30 cellular contexts compared by ENCODE assay signal in genomic region chr7:150881189-150881588, GRCh38. TPM values are rescaled to one million over a fixed set of nuclear protein-coding genes. Genes with fewer than 3 reads are reported as not detected.
"Had no signal": no experiment of that assay in that cellular context is flagged by ENCODE, and none has a peak within 500 bp of the region (broad histone marks: within the 10 kb centered on the region; RNA-seq: fewer than 3 reads in every experiment).

No MANE protein-coding gene starts in this region.

- H3K9me3 ChIP-seq: testis, thyroid gland had no signal

- ATAC-seq: stimulated activated effector memory CD8-positive, alpha-beta T cell treated with anti-CD3 and anti-CD28 coated beads, Interleukin-12 subunit alpha, Interleukin-12 subunit beta, amount 100 ng/mL, for 72 hours; stimulated activated memory B cell treated with anti-CD40 and anti-IgM and Interleukin-4, amounts not matched to agents 10 μg/mL and 1 μg/mL and 100 μg/mL, for 72 hours; stimulated activated naive B cell treated with anti-CD40 and anti-IgM and Interleukin-4, amounts not matched to agents 10 μg/mL and 1 μg/mL and 100 μg/mL, for 72 hours; stimulated activated naive CD8-positive, alpha-beta T cell treated with anti-CD3 and anti-CD28 coated beads, Interleukin-15, amount 100 ng/mL, for 72 hours; stimulated activated naive CD8-positive, alpha-beta T cell treated with anti-CD3 and anti-CD28 coated beads, Interleukin-15, Interleukin-2, amounts not matched to agents 100 U/mL and 50 U/mL, for 24 hours; upper lobe of right lung had no signal

- H3K27ac ChIP-seq: stomach, testis, thoracic aorta, thyroid gland, tibial artery, tibial nerve, transverse colon, upper lobe of left lung, upper lobe of right lung, uterus, vagina had no signal

- H3K4me3 ChIP-seq: stomach, testis, thoracic aorta, thyroid gland, tibial artery, tibial nerve, transverse colon, upper lobe of left lung, upper lobe of right lung, uterus, vagina had no signal

- H3K4me3 Mint-ChIP-seq: stimulated activated effector memory CD8-positive, alpha-beta T cell treated with anti-CD3 and anti-CD28 coated beads, Interleukin-12 subunit alpha, Interleukin-12 subunit beta, amount 100 ng/mL, for 72 hours; stimulated activated memory B cell treated with anti-CD40 and anti-IgM and Interleukin-4, amounts not matched to agents 10 μg/mL and 1 μg/mL and 100 μg/mL, for 72 hours; stimulated activated naive B cell treated with anti-CD40 and anti-IgM and Interleukin-4, amounts not matched to agents 10 μg/mL and 1 μg/mL and 100 μg/mL, for 72 hours; stimulated activated naive CD8-positive, alpha-beta T cell treated with anti-CD3 and anti-CD28 coated beads, Interleukin-15, amount 100 ng/mL, for 72 hours; stimulated activated naive CD8-positive, alpha-beta T cell treated with anti-CD3 and anti-CD28 coated beads, Interleukin-15, Interleukin-2, amounts not matched to agents 100 ng/mL and 50 ng/mL, for 24 hours; type B pancreatic cell had no signal

- H3K27me3 Mint-ChIP-seq: stimulated activated memory B cell treated with anti-CD40 and anti-IgM and Interleukin-4, amounts not matched to agents 10 μg/mL and 1 μg/mL and 100 μg/mL, for 72 hours; stimulated activated naive CD8-positive, alpha-beta T cell treated with anti-CD3 and anti-CD28 coated beads, Interleukin-15, amount 100 ng/mL, for 72 hours had no signal

- DNase-seq: stimulated activated CD4-positive, alpha-beta T cell treated with anti-CD3 and anti-CD28 coated beads, Interleukin-2, amount 100 ng/mL, for 48 hours; stimulated activated CD4-positive, alpha-beta T cell treated with anti-CD3 and anti-CD28 coated beads, Interleukin-4, amount 100 ng/mL, for 1 hour; stimulated activated CD4-positive, alpha-beta T cell treated with anti-CD3 and anti-CD28 coated beads, Interleukin-4, amount 100 ng/mL, for 24 hours; stimulated activated CD4-positive, alpha-beta T cell treated with anti-CD3 and anti-CD28 coated beads, Interleukin-4, amount 100 ng/mL, for 4 hours; stimulated activated CD8-positive, alpha-beta memory T cell treated with anti-CD3 and anti-CD28 coated beads, Interleukin-4, amount 100 ng/mL, for 48 hours; stimulated activated naive B cell treated with anti-CD40 and anti-IgM and Interleukin-4, amounts not matched to agents 10 μg/mL and 1 μg/mL and 100 μg/mL, for 72 hours; stimulated activated naive CD4-positive, alpha-beta T cell; stimulated activated naive CD4-positive, alpha-beta T cell treated with Interleukin-2 at 50 U/mL for 16 hours; stimulated activated naive CD8-positive, alpha-beta T cell treated with anti-CD3 and anti-CD28 coated beads, Interleukin-15, amount 100 ng/mL, for 72 hours; stimulated activated naive CD8-positive, alpha-beta T cell treated with anti-CD3 and anti-CD28 coated beads, Interleukin-15, Interleukin-2, amounts not matched to agents 100 U/mL and 50 U/mL, for 24 hours; stomach; substantia nigra; testis; thyroid gland; tibial artery; transverse colon; trophoblast cell; upper lobe of left lung; upper lobe of right lung; uterus had no signal

- FAIRE-seq: urothelium cell line had no signal

- H3K4me1 ChIP-seq: testis, tibial artery, uterus had no signal

- H3K36me3 ChIP-seq: stomach, thoracic aorta, thyroid gland, tibial artery, tibial nerve, transverse colon, upper lobe of left lung, upper lobe of right lung, uterus, vagina had no signal

- H3K36me3 Mint-ChIP-seq: stimulated activated effector memory CD8-positive, alpha-beta T cell treated with anti-CD3 and anti-CD28 coated beads, Interleukin-12 subunit alpha, Interleukin-12 subunit beta, amount 100 ng/mL, for 72 hours; type B pancreatic cell had no signal

- H3K27ac Mint-ChIP-seq: stimulated activated effector memory CD8-positive, alpha-beta T cell treated with anti-CD3 and anti-CD28 coated beads, Interleukin-12 subunit alpha, Interleukin-12 subunit beta, amount 100 ng/mL, for 72 hours; stimulated activated memory B cell treated with anti-CD40 and anti-IgM and Interleukin-4, amounts not matched to agents 10 μg/mL and 1 μg/mL and 100 μg/mL, for 72 hours; stimulated activated naive B cell treated with anti-CD40 and anti-IgM and Interleukin-4, amounts not matched to agents 10 μg/mL and 1 μg/mL and 100 μg/mL, for 72 hours; stimulated activated naive CD8-positive, alpha-beta T cell treated with anti-CD3 and anti-CD28 coated beads, Interleukin-15, amount 100 ng/mL, for 72 hours; stimulated activated naive CD8-positive, alpha-beta T cell treated with anti-CD3 and anti-CD28 coated beads, Interleukin-15, Interleukin-2, amounts not matched to agents 100 ng/mL and 50 ng/mL, for 24 hours; type B pancreatic cell had no signal

- H3K9me3 Mint-ChIP-seq: type B pancreatic cell had no signal

- H3K4me1 Mint-ChIP-seq: stimulated activated naive B cell treated with anti-CD40 and anti-IgM and Interleukin-4, amounts not matched to agents 10 μg/mL and 1 μg/mL and 100 μg/mL, for 72 hours had no signal

- H3K27me3 ChIP-seq: stomach, testis, thyroid gland, tibial artery, tibial nerve, transverse colon, upper lobe of left lung, upper lobe of right lung, uterus, vagina had no signal

RNA-seq across cellular contexts. Expression of gene AOC1, which starts 28.9 kb away (rescaled TPM):
- total RNA-seq: temporal lobe, thoracic aorta, tibial nerve, vagina had no signal
- polyA plus RNA-seq: urinary bladder had no signal
